9 cellular contexts compared by ENCODE assay signal in the genomic region with DNA sequence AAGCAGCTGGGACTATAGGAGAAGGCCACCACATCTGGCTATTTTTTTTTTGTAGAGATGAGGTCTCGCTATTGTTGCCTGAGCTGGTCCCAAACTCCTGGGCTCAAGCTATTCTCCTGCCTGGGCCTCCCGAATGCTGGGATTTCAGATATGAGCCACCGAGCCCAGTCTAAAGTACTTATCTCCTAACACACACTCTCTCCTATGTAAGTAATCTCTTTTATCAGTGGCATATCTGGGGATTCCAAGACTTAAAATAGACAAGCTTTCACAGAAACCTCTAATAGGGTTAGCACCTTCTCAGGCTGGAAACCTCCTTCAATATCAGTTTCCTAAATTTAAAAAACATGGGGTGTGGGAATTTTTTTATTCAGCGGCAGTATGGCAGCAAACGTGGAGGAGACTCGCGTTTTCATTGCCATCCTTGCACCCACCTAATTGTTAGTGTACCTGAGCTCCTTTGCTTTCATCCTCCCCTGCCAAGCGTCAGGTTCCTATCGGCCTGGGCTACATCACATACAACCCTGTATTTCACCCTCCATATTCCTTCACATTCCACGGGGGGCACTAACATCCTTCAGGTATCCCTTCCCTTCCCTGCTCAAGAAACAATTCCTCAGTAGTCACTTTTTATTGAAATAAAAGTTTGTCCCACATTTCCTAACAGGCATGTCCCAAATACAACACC. TPM values are rescaled to one million over a fixed set of nuclear protein-coding genes. Genes with fewer than 3 reads are reported as not detected.
DNase-seq lines count a peak whose midpoint lies in the region; ATAC-seq, FAIRE-seq and TF ChIP-seq lines count a peak whose summit lies in the region.
"Had no signal": no experiment of that assay in that cellular context is flagged by ENCODE, and none has a peak within 500 bp of the region (broad histone marks: within the 10 kb centered on the region; RNA-seq: fewer than 3 reads in every experiment).

No MANE protein-coding gene starts in this region.

- peak overlapping the region; percentile 88 for H3K9ac ChIP-seq in GM23248
- peak overlapping the region; percentile 76 for H3K9ac ChIP-seq in endothelial cell of umbilical vein (replicated peaks; ENCODE audit: extremely low read depth, insufficient read depth, low read length)

- peak overlapping the region; percentile 60 for H3K27ac ChIP-seq in GM23248
- peak overlapping the region; percentile 86 to 95 (median 94) for H3K27ac ChIP-seq in Peyer's patch
- peak overlapping the region; percentile 44 for H3K27ac ChIP-seq in endothelial cell of umbilical vein (ENCODE audit: insufficient read depth, low read depth, low read length)
- H3K27ac ChIP-seq in pancreas, result peak overlapping the region; percentile 70 to 95 (median 84)

- ATAC-seq in pancreas (no peak), left colon (no peak)

- POLR2A ChIA-PET in endothelial cell of umbilical vein (lab: Charles Lee), result interaction anchor here (0.7 kb wide), 1 partner anchor 254 kb away, joined by 3 read pairs; the partner anchor contains the start of gene RPL27

- dilution Hi-C loops in endothelial cell of umbilical vein (cut with MboI; ENCODE audit: extremely low pct_ligation_motif_present, low sequenced_read_pairs), result no loop called here

- H3K79me2 ChIP-seq in GM23248 (ENCODE audit: insufficient read depth), result peaks cover 58% of the 10 kb centered on the region
- H3K79me2 ChIP-seq in endothelial cell of umbilical vein (ENCODE audit: control insufficient read depth, insufficient read depth, low read length), result peaks cover 3% of the 10 kb centered on the region

- BruUV-seq in endothelial cell of umbilical vein (replicated peaks; lab: Mats Ljungman, UMichigan), result no TSS peak

- CTCF ChIA-PET in endothelial cell of umbilical vein (lab: Charles Lee), result interaction anchor here (1.0 to 4.2 kb wide), 5 partner anchors 19 to 80 kb away, joined by 3 to 30 read pairs (median 3); partner anchors contain the start of genes BECN1 and VPS25

- TF ChIP-seq POLR2A in Peyer's patch (IDR thresholded peaks at IDR 0.05), result no peak
- no peak for TF ChIP-seq POLR2A in endothelial cell of umbilical vein (IDR thresholded peaks at IDR 0.05; ENCODE audit: low read depth, low read length)

- no peaks in the 10 kb centered on the region for H3K9me3 ChIP-seq in GM23248 (ENCODE audit: low read depth)
- H3K9me3 ChIP-seq in Peyer's patch, result no peaks in the 10 kb centered on the region
- H3K9me3 ChIP-seq in endothelial cell of umbilical vein (replicated peaks; ENCODE audit: control insufficient read depth, insufficient read depth, low read length), result no peaks in the 10 kb centered on the region
- no peaks in the 10 kb centered on the region for H3K9me3 ChIP-seq in pancreas

- WGBS in GM23248 (ENCODE audit: low coverage in 1 of 2, low lambda C conversion rate in 2 of 2, missing lambda C conversion rate in 2 of 2), 2 experiments, result 62 to 63% methylated on average over 10 of the region's 10 CpGs
- WGBS in pancreas, 2 donors, result 28 to 40% methylated on average over 10 of the region's 10 CpGs

- peaks cover 8% of the 10 kb centered on the region for H3K4me1 ChIP-seq in GM23248 (ENCODE audit: insufficient read depth)
- peaks cover 0 to 12% (median 1%) of the 10 kb centered on the region in 4 donors for H3K4me1 ChIP-seq in Peyer's patch
- H3K4me1 ChIP-seq in endothelial cell of umbilical vein (ENCODE audit: control insufficient read depth, extremely low read depth, insufficient read depth, low read length), result peaks cover 10% of the 10 kb centered on the region
- H3K4me1 ChIP-seq in pancreas, result peaks cover 0 to 19% (median 7%) of the 10 kb centered on the region in 3 donors

- H3K9me2 ChIP-seq in GM23248 (ENCODE audit: insufficient read depth), result no peaks in the 10 kb centered on the region

- peak overlapping the region; percentile 77 for H3K4me3 ChIP-seq in GM23248
- peak overlapping the region; percentile 66 to 83 (median 76) for H3K4me3 ChIP-seq in Peyer's patch
- H3K4me3 ChIP-seq in endothelial cell of umbilical vein (replicated peaks in 1 of 3; ENCODE audit: insufficient read depth in 1 of 3, low read depth in 1 of 3, low read length in 3 of 3), result peak overlapping the region in 2 of 3 experiments; percentile 53 to 72
- H3K4me3 ChIP-seq in pancreas, result peak overlapping the region; percentile 51 to 73 (median 58)

- no peaks in the 10 kb centered on the region for H3F3A ChIP-seq in GM23248 (ENCODE audit: insufficient read depth)

- H2AFZ ChIP-seq in GM23248, result peak overlapping the region; percentile 91
- H2AFZ ChIP-seq in endothelial cell of umbilical vein (ENCODE audit: low read depth, low read length), result no peak overlapping the region

- peak in 1 of 6 experiments; percentile 3 for TF ChIP-seq CTCF in Peyer's patch (IDR thresholded peaks at IDR 0.05)
- TF ChIP-seq CTCF in endothelial cell of umbilical vein (IDR thresholded peaks at IDR 0.05; ENCODE audit: extremely low read depth in 1 of 2, insufficient read depth in 1 of 2, low read depth in 1 of 2, low read length in 2 of 2), result peak; percentile 13 to 24
- no peak for TF ChIP-seq CTCF in pancreas (IDR thresholded peaks at IDR 0.05)

- in situ Hi-C loops in GM23248 (cut with MboI), result loop anchor here (25.0 kb wide), 1 partner anchor 194 kb away; no protein-coding TSS in a partner anchor

- H3K4me2 ChIP-seq in GM23248 (ENCODE audit: unreplicated experiment), result peak overlapping the region; percentile 73
- peak overlapping the region; percentile 57 for H3K4me2 ChIP-seq in endothelial cell of umbilical vein (ENCODE audit: insufficient read depth, low read length)

- FAIRE-seq in endothelial cell of umbilical vein (lab: Jason Lieb, UNC) (no peak), pancreas (lab: Jason Lieb, UNC) (no peak)

- H3K27me3 ChIP-seq in GM23248 (replicated peaks; ENCODE audit: insufficient read depth) (no peaks in the 10 kb centered on the region), Peyer's patch (no peaks in the 10 kb centered on the region), endothelial cell of umbilical vein (ENCODE audit: control insufficient read depth in 2 of 2, insufficient read depth in 2 of 2, low read length in 2 of 2) (no peaks in the 10 kb centered on the region), pancreas (no peaks in the 10 kb centered on the region)

- DNase-seq in GM23248, result no peak
- DNase-seq in Peyer's patch, result no peak
- DNase-seq in endothelial cell of umbilical vein (ENCODE audit: low read depth, low spot score), result no peak
- no peak for DNase-seq in pancreas
- no peak for DNase-seq in left colon
- DNase-seq in NCI-H774 (lab: John Stamatoyannopoulos, UW), result no peak
- no peak for DNase-seq in NOMO-1 (lab: John Stamatoyannopoulos, UW; ENCODE audit: unreplicated experiment in 2 of 2)
- DNase-seq in putamen (ENCODE audit: low spot score), result no peak

- H4K20me1 ChIP-seq in GM23248 (ENCODE audit: insufficient read depth) (no peaks in the 10 kb centered on the region), endothelial cell of umbilical vein (replicated peaks; ENCODE audit: control insufficient read depth, extremely low read depth, insufficient read depth, low read length) (no peaks in the 10 kb centered on the region)

- H3K9me1 ChIP-seq in endothelial cell of umbilical vein (replicated peaks; ENCODE audit: control insufficient read depth, extremely low read depth, insufficient read depth, low read length), result no peaks in the 10 kb centered on the region

- intact Hi-C loops in endothelial cell of umbilical vein (cut with micrococcal nuclease) (loop anchor here (1.0 to 5.0 kb wide), 3 partner anchors 20 to 79 kb away; partner anchors contain the start of genes BECN1, CNTD1 and COA3), pancreas (cut with DNase I) (no loop called here), left colon (cut with DNase I, micrococcal nuclease) (no loop called here)

- H3K36me3 ChIP-seq in GM23248 (ENCODE audit: low read depth), result no peaks in the 10 kb centered on the region
- no peaks in the 10 kb centered on the region for H3K36me3 ChIP-seq in Peyer's patch
- no peaks in the 10 kb centered on the region for H3K36me3 ChIP-seq in endothelial cell of umbilical vein (ENCODE audit: control insufficient read depth in 2 of 2, extremely low read depth in 1 of 2, insufficient read depth in 2 of 2, low read length in 2 of 2)
- no peaks in the 10 kb centered on the region for H3K36me3 ChIP-seq in pancreas

RNA-seq across cellular contexts. Expression of gene EZH1, which starts 1.1 kb away (rescaled TPM):
- total RNA-seq in GM23248 (2014; rRNA removed; shearing (Covaris generic)), result 22.4 and 22.5 TPM in 2 replicates
- polyA plus RNA-seq in GM23248 (2016; fragmentation: Nextera tagmentation; extraction: Ambion mirVana) (19.9 and 22.8 TPM in 2 replicates), endothelial cell of umbilical vein (27.8 and 33.7 TPM in 2 replicates), pancreas (10 to 100 TPM; 16.3 to 23.3 TPM)
- total RNA-seq in Peyer's patch (100 to 1,000 TPM in 1 of 4 donors, 10 to 100 TPM in 3; 33.5 to 120 (median 64.4) TPM), endothelial cell of umbilical vein (29.8 and 31.4 TPM in 2 replicates), pancreas (10 to 100 TPM in 5 of 6 donors, 1 to 10 TPM in 1; 8.8 to 25.4 (median 14.6) TPM), left colon (10 to 100 TPM; 24.9 to 28.0 TPM)
- polyA plus RNA-seq in endothelial cell of umbilical vein (2011; cell fraction: cytosol; rRNA removed), result 15.5 and 23.0 TPM in 2 replicates
- 192 and 202 TPM in 2 replicates for polyA plus RNA-seq in endothelial cell of umbilical vein (2011; cell fraction: nucleus; rRNA removed)
- polyA plus RNA-seq in endothelial cell of umbilical vein (2012), result 14.4 and 16.5 TPM in 2 replicates
- 40.4 and 52.0 TPM in 2 replicates for polyA minus RNA-seq in endothelial cell of umbilical vein
- polyA minus RNA-seq in endothelial cell of umbilical vein (2011; cell fraction: cytosol; rRNA and poly(A)+ RNA removed), result 10.0 TPM
- polyA minus RNA-seq in endothelial cell of umbilical vein (2011; cell fraction: nucleus; rRNA and poly(A)+ RNA removed), result 57.9 and 86.4 TPM in 2 replicates

RNA-seq across cellular contexts. Expression of gene RAMP2, which starts 17.3 kb away (rescaled TPM):
- total RNA-seq in GM23248 (2014; rRNA removed; shearing (Covaris generic)), result 3.7 TPM in 1 of 2 replicates, not detected in the other
- polyA plus RNA-seq in GM23248 (2016; fragmentation: Nextera tagmentation; extraction: Ambion mirVana), result 2.3 and 2.4 TPM in 2 replicates
- total RNA-seq in Peyer's patch, result 1 to 10 TPM; 2.3 to 9.9 (median 4.3) TPM
- total RNA-seq in endothelial cell of umbilical vein, result 71.0 and 106 TPM in 2 replicates
- polyA plus RNA-seq in endothelial cell of umbilical vein, result 192 and 262 TPM in 2 replicates
- 115 and 122 TPM in 2 replicates for polyA plus RNA-seq in endothelial cell of umbilical vein (2011; cell fraction: cytosol; rRNA removed)
- polyA plus RNA-seq in endothelial cell of umbilical vein (2011; cell fraction: nucleus; rRNA removed), result 16.0 and 28.9 TPM in 2 replicates
- polyA plus RNA-seq in endothelial cell of umbilical vein (2012), result 26.8 and 43.4 TPM in 2 replicates
- polyA minus RNA-seq in endothelial cell of umbilical vein, result 72.9 and 78.0 TPM in 2 replicates
- polyA minus RNA-seq in endothelial cell of umbilical vein (2011; cell fraction: cytosol; rRNA and poly(A)+ RNA removed), result not detected
- 6.3 and 9.4 TPM in 2 replicates for polyA minus RNA-seq in endothelial cell of umbilical vein (2011; cell fraction: nucleus; rRNA and poly(A)+ RNA removed)
- total RNA-seq in pancreas, result 1 to 10 TPM; 2.4 to 9.2 (median 4.7) TPM
- polyA plus RNA-seq in pancreas, result 10 to 100 TPM; 15.9 to 26.5 TPM
- 1 to 10 TPM; 5.0 to 7.7 TPM for total RNA-seq in left colon
- total RNA-seq: activated CD8-positive, alpha-beta memory T cell treated with anti-CD3 and anti-CD28 coated beads for 36 hours had no signal

RNA-seq across cellular contexts. Expression of gene VPS25, which starts 29.5 kb away (rescaled TPM):
- 93.0 and 96.0 TPM in 2 replicates for total RNA-seq in GM23248 (2014; rRNA removed; shearing (Covaris generic))
- polyA plus RNA-seq in GM23248 (2016; fragmentation: Nextera tagmentation; extraction: Ambion mirVana) (103 TPM in 2 replicates), endothelial cell of umbilical vein (86.8 and 107 TPM in 2 replicates), pancreas (10 to 100 TPM; 24.6 to 46.9 TPM)
- total RNA-seq in Peyer's patch (10 to 100 TPM; 34.7 to 82.1 (median 67.5) TPM), endothelial cell of umbilical vein (45.0 and 47.1 TPM in 2 replicates), pancreas (10 to 100 TPM; 18.1 to 30.7 (median 26.0) TPM), left colon (10 to 100 TPM; 81.5 to 83.6 TPM)
- polyA plus RNA-seq in endothelial cell of umbilical vein (2011; cell fraction: cytosol; rRNA removed), result 89.2 and 95.6 TPM in 2 replicates
- 47.0 and 54.4 TPM in 2 replicates for polyA plus RNA-seq in endothelial cell of umbilical vein (2011; cell fraction: nucleus; rRNA removed)
- polyA plus RNA-seq in endothelial cell of umbilical vein (2012), result 47.5 and 51.4 TPM in 2 replicates
- polyA minus RNA-seq in endothelial cell of umbilical vein, result 47.0 and 50.3 TPM in 2 replicates
- 30.5 TPM for polyA minus RNA-seq in endothelial cell of umbilical vein (2011; cell fraction: cytosol; rRNA and poly(A)+ RNA removed)
- 16.3 and 21.8 TPM in 2 replicates for polyA minus RNA-seq in endothelial cell of umbilical vein (2011; cell fraction: nucleus; rRNA and poly(A)+ RNA removed)

RNA-seq across cellular contexts. Expression of gene WNK4, which starts 36.7 kb away (rescaled TPM):
- total RNA-seq in GM23248 (2014; rRNA removed; shearing (Covaris generic)), result 3.0 and 3.4 TPM in 2 replicates
- 11.4 and 12.6 TPM in 2 replicates for polyA plus RNA-seq in GM23248 (2016; fragmentation: Nextera tagmentation; extraction: Ambion mirVana)
- 10 to 100 TPM in 3 of 4 donors, 1 to 10 TPM in 1; 7.2 to 56.0 (median 28.7) TPM for total RNA-seq in Peyer's patch
- 1.9 TPM in 2 replicates for total RNA-seq in endothelial cell of umbilical vein
- polyA plus RNA-seq in endothelial cell of umbilical vein, result 0.48 and 0.84 TPM in 2 replicates
- 0.58 and 0.75 TPM in 2 replicates for polyA plus RNA-seq in endothelial cell of umbilical vein (2011; cell fraction: cytosol; rRNA removed)
- polyA plus RNA-seq in endothelial cell of umbilical vein (2011; cell fraction: nucleus; rRNA removed), result 3.7 and 4.0 TPM in 2 replicates
- 0.60 and 1.7 TPM in 2 replicates for polyA plus RNA-seq in endothelial cell of umbilical vein (2012)
- 1.1 and 1.5 TPM in 2 replicates for polyA minus RNA-seq in endothelial cell of umbilical vein
- polyA minus RNA-seq in endothelial cell of umbilical vein (2011; cell fraction: cytosol; rRNA and poly(A)+ RNA removed), result 1.0 TPM
- polyA minus RNA-seq in endothelial cell of umbilical vein (2011; cell fraction: nucleus; rRNA and poly(A)+ RNA removed), result 0.63 and 3.1 TPM in 2 replicates
- under 1 TPM; 0.19 to 0.87 (median 0.51) TPM for total RNA-seq in pancreas
- polyA plus RNA-seq in pancreas, result 1 to 10 TPM; 1.1 to 4.7 TPM
- total RNA-seq in left colon, result 10 to 100 TPM; 32.7 to 41.2 TPM

RNA-seq across cellular contexts. Expression of gene COA3, which starts 54.8 kb away (rescaled TPM):
- total RNA-seq in GM23248 (2014; rRNA removed; shearing (Covaris generic)), result 39.1 and 48.0 TPM in 2 replicates
- 125 TPM in 2 replicates for polyA plus RNA-seq in GM23248 (2016; fragmentation: Nextera tagmentation; extraction: Ambion mirVana)
- 100 to 1,000 TPM in 3 of 4 donors, 10 to 100 TPM in 1; 68.5 to 156 (median 139) TPM for total RNA-seq in Peyer's patch
- total RNA-seq in endothelial cell of umbilical vein, result 56.6 and 57.5 TPM in 2 replicates
- 126 and 139 TPM in 2 replicates for polyA plus RNA-seq in endothelial cell of umbilical vein
- 118 and 121 TPM in 2 replicates for polyA plus RNA-seq in endothelial cell of umbilical vein (2011; cell fraction: cytosol; rRNA removed)
- 34.4 and 38.4 TPM in 2 replicates for polyA plus RNA-seq in endothelial cell of umbilical vein (2011; cell fraction: nucleus; rRNA removed)
- polyA plus RNA-seq in endothelial cell of umbilical vein (2012), result 102 and 105 TPM in 2 replicates
- polyA minus RNA-seq in endothelial cell of umbilical vein, result 45.6 and 56.9 TPM in 2 replicates
- polyA minus RNA-seq in endothelial cell of umbilical vein (2011; cell fraction: cytosol; rRNA and poly(A)+ RNA removed), result 29.8 TPM
- polyA minus RNA-seq in endothelial cell of umbilical vein (2011; cell fraction: nucleus; rRNA and poly(A)+ RNA removed), result 11.0 and 16.0 TPM in 2 replicates
- 10 to 100 TPM; 48.1 to 73.6 (median 64.7) TPM for total RNA-seq in pancreas
- 100 to 1,000 TPM; 107 to 130 TPM for polyA plus RNA-seq in pancreas
- total RNA-seq in left colon, result 100 to 1,000 TPM; 142 to 167 TPM

Comparison
In these comparisons a context has a peak if more than half of its experiments do, and no peak if none do; other contexts are left out.
1. CTCF ChIP-seq: peak in endothelial cell of umbilical vein (2 of 2); none in pancreas (0 of 4).
2. Peak in every context shown above with its lines, with median percentiles within 50 percentile points of each other: H3K27ac ChIP-seq and H3K4me3 ChIP-seq.